ENCODE assay signal across 16 cellular contexts in the genomic region with DNA sequence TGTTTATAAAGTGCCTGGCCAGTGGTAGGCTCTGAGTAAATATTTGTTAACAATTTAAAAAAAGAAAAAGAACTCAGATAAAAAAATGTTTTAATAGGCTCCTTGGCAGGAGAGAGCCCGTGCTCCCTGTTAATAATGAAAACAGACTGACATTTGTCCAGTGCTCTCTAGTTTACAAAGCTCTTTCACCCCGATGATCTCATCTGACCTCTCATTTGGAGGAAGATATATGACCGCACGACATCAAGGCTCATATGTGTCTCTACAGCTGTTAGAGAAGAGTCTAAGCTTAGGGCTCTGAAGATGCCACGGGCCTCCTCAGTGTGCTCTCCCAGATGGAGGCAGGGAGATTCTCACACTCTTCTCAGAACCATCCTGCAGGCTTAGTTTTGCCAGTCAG.
"Had no signal": no experiment of that assay in that cellular context is flagged by ENCODE, and none has a peak within 500 bp of the region (broad histone marks: within the 10 kb centered on the region; RNA-seq: fewer than 3 reads in every experiment).

No MANE protein-coding gene starts in this region.

- H3K4me3 ChIP-seq: gastrocnemius medialis, heart right ventricle, lower lobe of right lung, thyroid gland, uterus had no signal

- H2AFZ ChIP-seq: parathyroid adenoma had no signal

- H3K4me1 ChIP-seq: parathyroid adenoma, uterus had no signal

- H3K79me2 ChIP-seq: parathyroid adenoma had no signal

- H3K36me3 ChIP-seq: gastrocnemius medialis, heart right ventricle, lower lobe of right lung, neutrophil, thyroid gland, uterus had no signal

- H3K9ac ChIP-seq: parathyroid adenoma had no signal

- H3K27me3 ChIP-seq: heart right ventricle, thyroid gland, uterus had no signal

- ATAC-seq: activated naive CD8-positive, alpha-beta T cell treated with anti-CD3 and anti-CD28 coated beads, Interleukin-2, amount 50 U/mL, for 24 hours; effector memory CD8-positive, alpha-beta T cell; gastrocnemius medialis; heart right ventricle; left cardiac atrium; lower lobe of right lung; stimulated activated naive B cell treated with anti-CD40 and anti-IgM and Interleukin-4, amounts not matched to agents 10 μg/mL and 1 μg/mL and 100 μg/mL, for 72 hours had no signal

- H3K27ac ChIP-seq: gastrocnemius medialis, heart right ventricle, lower lobe of right lung, neutrophil, parathyroid adenoma, thyroid gland, uterus had no signal

- DNase-seq: activated CD4-positive, alpha-beta T cell treated with anti-CD3 and anti-CD28 coated beads, Interleukin-2, amount 50 U/mL, for 48 hours; activated naive CD4-positive, alpha-beta T cell treated with anti-CD3 and anti-CD28 coated beads for 36 hours; activated naive CD8-positive, alpha-beta T cell treated with anti-CD3 and anti-CD28 coated beads, Interleukin-2, amount 50 U/mL, for 24 hours; aorta; dermis blood vessel endothelial cell; effector memory CD8-positive, alpha-beta T cell; gastrocnemius medialis; heart right ventricle; left cardiac atrium; lower lobe of right lung; midbrain; stimulated activated naive B cell treated with anti-CD40 and anti-IgM and Interleukin-4, amounts not matched to agents 10 μg/mL and 1 μg/mL and 100 μg/mL, for 72 hours; thyroid gland; uterus had no signal

- H3K9me3 ChIP-seq: gastrocnemius medialis, heart right ventricle, lower lobe of right lung, neutrophil, thyroid gland, uterus had no signal
